Comparison of ENCODE assay signal across 13 cellular contexts in the genomic region with DNA sequence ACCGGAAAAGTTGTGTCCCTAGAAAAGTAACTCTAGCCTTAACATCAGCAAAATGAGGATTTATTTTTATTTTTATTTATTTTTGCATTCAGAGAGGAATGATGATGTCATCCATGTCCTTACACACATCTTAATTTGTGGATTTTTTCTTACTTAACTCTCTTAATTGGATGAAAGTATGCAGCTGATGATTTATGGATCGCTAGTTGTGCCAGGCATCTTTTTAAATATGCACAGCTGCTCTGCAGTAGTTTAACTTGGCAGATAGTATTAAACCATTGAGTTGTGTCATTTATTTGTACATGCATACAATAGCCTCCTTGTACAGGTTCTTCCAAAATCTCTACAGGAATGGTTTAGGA. TPM values are rescaled to one million over a fixed set of nuclear protein-coding genes. Genes with fewer than 3 reads are reported as not detected.
DNase-seq lines count a peak whose midpoint lies in the region; TF ChIP-seq lines count a peak whose summit lies in the region.
"Had no signal": no experiment of that assay in that cellular context is flagged by ENCODE, and none has a peak within 500 bp of the region (broad histone marks: within the 10 kb centered on the region; RNA-seq: fewer than 3 reads in every experiment).

No MANE protein-coding gene starts in this region.

- TF ChIP-seq POLR2A in thyroid gland (IDR thresholded peaks at IDR 0.05) = no peak

- H3K9me3 ChIP-seq in HEK293 (ENCODE audit: control insufficient read depth, insufficient read depth, low read depth, low read length) = no peaks in the 10 kb centered on the region
- H3K9me3 ChIP-seq in thyroid gland = no peaks in the 10 kb centered on the region
- H3K9me3 ChIP-seq: BLaER1, MG63 had no signal

- WGBS in thyroid gland, 2 donors = 63 to 78% methylated on average over 2 of the region's 2 CpGs

- intact Hi-C loops in head of caudate nucleus (cut with DNase I) (no loop called here), thyroid gland (cut with DNase I) (no loop called here)

- H3K27ac ChIP-seq in HEK293 (ENCODE audit: extremely low read depth, low read depth, low read length) (no peak overlapping the region), thyroid gland (no peak overlapping the region)
- H3K27ac ChIP-seq: BLaER1 had no signal

- H3K4me3 ChIP-seq in HEK293 (ENCODE audit: low read depth, low read length) (no peak overlapping the region), fibroblast of the aortic adventitia (ENCODE audit: low read depth, low read length) (no peak overlapping the region), thyroid gland (replicated peaks in 1 of 3) (no peak overlapping the region)
- H3K4me3 ChIP-seq: BLaER1, MG63 had no signal

- H3K4me1 ChIP-seq in HEK293 (ENCODE audit: control insufficient read depth, insufficient read depth, low read length) (no peaks in the 10 kb centered on the region), thyroid gland (peaks cover 9 to 11% of the 10 kb centered on the region in 2 donors)
- H3K4me1 ChIP-seq: BLaER1 had no signal

- no peak for TF ChIP-seq CTCF in HEK293 (tag by site-specific recombination; IDR thresholded peaks at IDR 0.05)
- TF ChIP-seq CTCF in fibroblast of the aortic adventitia (IDR thresholded peaks at IDR 0.05; ENCODE audit: insufficient read depth, low read length) = no peak
- TF ChIP-seq CTCF in thyroid gland (IDR thresholded peaks at IDR 0.05) = no peak

- POLR2A ChIA-PET in HEK293 (lab: Yijun Ruan, JAX) = no interaction called here

- H3K27me3 ChIP-seq in thyroid gland = no peaks in the 10 kb centered on the region
- H3K27me3 ChIP-seq: BLaER1, MG63 had no signal

- CTCF ChIA-PET in HEK293 (lab: Yijun Ruan, JAX) = interaction anchor here (0.7 kb wide), 1 partner anchor 178 kb away, joined by 6 read pairs; no protein-coding TSS in a partner anchor

- H3K36me3 ChIP-seq in HEK293 (ENCODE audit: control insufficient read depth in 2 of 2, insufficient read depth in 1 of 2, low read length in 2 of 2) (no peaks in the 10 kb centered on the region), thyroid gland (no peaks in the 10 kb centered on the region)
- H3K36me3 ChIP-seq: MG63 had no signal

- peak; percentile 16 for DNase-seq in A172 (ENCODE audit: low spot score)
- DNase-seq in SHP77 (lab: John Stamatoyannopoulos, UW) = peak; percentile 42 to 45
- DNase-seq in fibroblast of the aortic adventitia (ENCODE audit: low read depth) = peak; percentile 75
- no peak for DNase-seq in activated CD4-positive, alpha-beta T cell treated with anti-CD3 and anti-CD28 coated beads, Interleukin-2, amount 50 U/mL, for 1 hour
- no peak for DNase-seq in head of caudate nucleus
- no peak for DNase-seq in thyroid gland
- no peak for DNase-seq in pons (ENCODE audit: low spot score)
- DNase-seq: dermis blood vessel endothelial cell, T-helper 2 cell had no signal

TF ChIP-seq in HEK293, 187 proteins besides CTCF, POLR2A, EP300 and RAD21:
- no peak for TF ChIP-seq ZNF830 (tag by site-specific recombination; IDR thresholded peaks at IDR 0.05; ENCODE audit: low read depth)
- TF ChIP-seq TRIM28 (IDR thresholded peaks at IDR 0.05; ENCODE audit: borderline replicate concordance, low read length) = no peak
- TF ChIP-seq, protein P1, sequence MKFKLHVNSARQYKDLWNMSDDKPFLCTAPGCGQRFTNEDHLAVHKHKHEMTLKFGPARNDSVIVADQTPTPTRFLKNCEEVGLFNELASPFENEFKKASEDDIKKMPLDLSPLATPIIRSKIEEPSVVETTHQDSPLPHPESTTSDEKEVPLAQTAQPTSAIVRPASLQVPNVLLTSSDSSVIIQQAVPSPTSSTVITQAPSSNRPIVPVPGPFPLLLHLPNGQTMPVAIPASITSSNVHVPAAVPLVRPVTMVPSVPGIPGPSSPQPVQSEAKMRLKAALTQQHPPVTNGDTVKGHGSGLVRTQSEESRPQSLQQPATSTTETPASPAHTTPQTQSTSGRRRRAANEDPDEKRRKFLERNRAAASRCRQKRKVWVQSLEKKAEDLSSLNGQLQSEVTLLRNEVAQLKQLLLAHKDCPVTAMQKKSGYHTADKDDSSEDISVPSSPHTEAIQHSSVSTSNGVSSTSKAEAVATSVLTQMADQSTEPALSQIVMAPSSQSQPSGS (tag by site-specific recombination; IDR thresholded peaks at IDR 0.05; ENCODE audit: low read depth) = peak; percentile 78
- no peak for TF ChIP-seq ZNF585B (tag by site-specific recombination; IDR thresholded peaks at IDR 0.05)
- TF ChIP-seq ZNF19 (tag by site-specific recombination; IDR thresholded peaks at IDR 0.05; ENCODE audit: low read depth) = no peak

RNA-seq across cellular contexts. Expression of a gene that starts 49.6 kb away (rescaled TPM):
- total RNA-seq in A172 (2014; rRNA removed; shearing (Covaris generic)) = not detected in 2 replicates
- total RNA-seq in fibroblast of the aortic adventitia (ENCODE audit: low replicate concordance) = 0.49 and 0.99 TPM in 2 replicates
- total RNA-seq in thyroid gland = under 1 TPM in 2 of 4 donors, not detected in 2; 0.11 to 0.27 TPM
- total RNA-seq: left lobe of liver had no signal

Comparison
In these comparisons a context has a peak if more than half of its experiments do, and no peak if none do; other contexts are left out.
1. DNase-seq: peak in A172 (single experiment), SHP77 (2 of 2) and fibroblast of the aortic adventitia (single experiment); none in activated CD4-positive, alpha-beta T cell treated with anti-CD3 and anti-CD28 coated beads, Interleukin-2, amount 50 U/mL, for 1 hour (single experiment), head of caudate nucleus (0 of 42), thyroid gland (0 of 2) and pons (single experiment).